1 cellular context compared by ENCODE assay signal in the genomic region with DNA sequence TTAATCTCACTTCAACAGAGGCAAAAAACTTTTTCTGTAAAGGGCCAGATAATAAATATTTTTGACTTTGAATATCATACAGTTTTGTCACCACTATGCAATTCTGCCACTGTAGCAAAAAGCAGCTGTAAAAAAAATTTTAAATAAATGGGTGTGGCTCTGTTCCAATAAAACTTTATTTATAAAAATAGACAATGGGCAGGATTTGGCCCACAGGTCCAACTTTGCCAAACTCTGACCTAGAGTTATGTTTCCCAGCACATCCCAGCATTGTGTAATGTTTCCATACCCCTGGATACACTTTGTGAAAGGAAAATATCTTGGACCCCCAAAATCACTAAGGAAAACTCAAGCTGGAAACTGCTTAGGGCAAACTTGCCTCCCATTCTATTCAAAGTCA.
TF ChIP-seq lines count a peak whose summit lies in the region.

No MANE protein-coding gene starts in this region.

TF ChIP-seq in WTC11, 78 proteins besides CTCF, POLR2A, EP300 and RAD21 (continued from another document):
- no peak for TF ChIP-seq ZNF512 (CRISPR knock-in tag; IDR thresholded peaks at IDR 0.05; ENCODE audit: borderline replicate concordance)
- no peak for TF ChIP-seq TCF7 (CRISPR knock-in tag; IDR thresholded peaks at IDR 0.05; ENCODE audit: low read depth)
- TF ChIP-seq, protein P1, sequence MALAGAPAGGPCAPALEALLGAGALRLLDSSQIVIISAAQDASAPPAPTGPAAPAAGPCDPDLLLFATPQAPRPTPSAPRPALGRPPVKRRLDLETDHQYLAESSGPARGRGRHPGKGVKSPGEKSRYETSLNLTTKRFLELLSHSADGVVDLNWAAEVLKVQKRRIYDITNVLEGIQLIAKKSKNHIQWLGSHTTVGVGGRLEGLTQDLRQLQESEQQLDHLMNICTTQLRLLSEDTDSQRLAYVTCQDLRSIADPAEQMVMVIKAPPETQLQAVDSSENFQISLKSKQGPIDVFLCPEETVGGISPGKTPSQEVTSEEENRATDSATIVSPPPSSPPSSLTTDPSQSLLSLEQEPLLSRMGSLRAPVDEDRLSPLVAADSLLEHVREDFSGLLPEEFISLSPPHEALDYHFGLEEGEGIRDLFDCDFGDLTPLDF (CRISPR knock-in tag; IDR thresholded peaks at IDR 0.05) = no peak
- no peak for TF ChIP-seq NFYB (CRISPR knock-in tag; conservative IDR thresholded peaks at IDR 0.05; ENCODE audit: low read depth)
- no peak for TF ChIP-seq ATF2 (CRISPR knock-in tag; IDR thresholded peaks at IDR 0.05; ENCODE audit: borderline replicate concordance, low read depth)
- TF ChIP-seq ETV6 (CRISPR knock-in tag; IDR thresholded peaks at IDR 0.05) = no peak
- TF ChIP-seq PRRX2 (CRISPR knock-in tag; IDR thresholded peaks at IDR 0.05) = no peak
- no peak for TF ChIP-seq CREB1 (CRISPR knock-in tag; IDR thresholded peaks at IDR 0.05)
- TF ChIP-seq GABPB1 (CRISPR knock-in tag; IDR thresholded peaks at IDR 0.05) = no peak
